8 cellular contexts compared by ENCODE assay signal in genomic region chr3:127734754-127735473, GRCh38.
DNase-seq lines count a peak whose midpoint lies in the region; ATAC-seq and TF ChIP-seq lines count a peak whose summit lies in the region.

No MANE protein-coding gene starts in this region.

- intact Hi-C loops in MCF 10A (cut with micrococcal nuclease) = no loop called here

- TF ChIP-seq CTCF in MCF 10A (IDR thresholded peaks at IDR 0.05; ENCODE audit: unreplicated experiment) = no peak

- no peaks in the 10 kb centered on the region for H3K9me3 ChIP-seq in MG63

- H3K27me3 ChIP-seq in MG63 = no peaks in the 10 kb centered on the region

- ATAC-seq in activated naive CD4-positive, alpha-beta T cell treated with anti-CD3 and anti-CD28 coated beads, Interleukin-2, amount 50 U/mL, for 72 hours = no peak
- ATAC-seq in GM21723 (IDR thresholded peaks at IDR 0.05; ENCODE audit: unreplicated experiment) (no peak), GM19467 (IDR thresholded peaks at IDR 0.05; ENCODE audit: unreplicated experiment) (no peak)

- H3K4me1 Mint-ChIP-seq in MCF 10A (ENCODE audit: insufficient read depth, unreplicated experiment) = peaks cover 19% of the 10 kb centered on the region

- no peaks in the 10 kb centered on the region for H3K36me3 Mint-ChIP-seq in MCF 10A (ENCODE audit: insufficient read depth, unreplicated experiment)
- no peaks in the 10 kb centered on the region for H3K36me3 Mint-ChIP-seq in activated naive CD4-positive, alpha-beta T cell treated with anti-CD3 and anti-CD28 coated beads, Interleukin-2, amount 50 U/mL, for 72 hours

- H3K4me3 Mint-ChIP-seq in MCF 10A (ENCODE audit: unreplicated experiment) = no peak overlapping the region

- CTCF ChIA-PET in MCF 10A (lab: Yijun Ruan, JAX) = interaction anchor here (1.0 kb wide), 2 partner anchors 12 to 39 kb away, joined by 3 to 4 read pairs; no protein-coding TSS in a partner anchor

- H3K4me3 ChIP-seq in MG63 = no peak overlapping the region

- no TSS peak for BruUV-seq in MCF 10A (replicated peaks; lab: Mats Ljungman, UMichigan)

- 0 out of 2 replicates have a peak, but pooled peaks cover 3% of the 10 kb centered on the region for H3K36me3 ChIP-seq in MG63

- POLR2A ChIA-PET in MCF 10A (lab: Yijun Ruan, JAX) = interaction anchor here (0.7 to 1.4 kb wide), 2 partner anchors 8 to 35 kb away, joined by 3 to 6 read pairs; no protein-coding TSS in a partner anchor

- DNase-seq in AG08395 (ENCODE audit: low spot score) = peak; percentile 94
- DNase-seq in MG63 = peak; percentile 96
- peak; percentile 68 for DNase-seq in MCF 10A (ENCODE audit: unreplicated experiment)
- peak; percentile 31 to 83 for DNase-seq in lung microvascular endothelial cell (ENCODE audit: low read depth in 2 of 2)
- no peak for DNase-seq in activated naive CD4-positive, alpha-beta T cell treated with anti-CD3 and anti-CD28 coated beads, Interleukin-2, amount 50 U/mL, for 72 hours (ENCODE audit: low spot score in 2 of 2)
- no peak for DNase-seq in NCI-H748 (lab: John Stamatoyannopoulos, UW; ENCODE audit: unreplicated experiment)

- H3K27ac Mint-ChIP-seq in MCF 10A (ENCODE audit: low read depth, unreplicated experiment) = peak overlapping the region; percentile 57
- no peak overlapping the region for H3K27ac Mint-ChIP-seq in activated naive CD4-positive, alpha-beta T cell treated with anti-CD3 and anti-CD28 coated beads, Interleukin-2, amount 50 U/mL, for 72 hours

- H3K27me3 Mint-ChIP-seq in MCF 10A (ENCODE audit: insufficient read depth, unreplicated experiment) = no peaks in the 10 kb centered on the region

- no peaks in the 10 kb centered on the region for H3K9me3 Mint-ChIP-seq in MCF 10A (ENCODE audit: unreplicated experiment)
- no peaks in the 10 kb centered on the region for H3K9me3 Mint-ChIP-seq in activated naive CD4-positive, alpha-beta T cell treated with anti-CD3 and anti-CD28 coated beads, Interleukin-2, amount 50 U/mL, for 72 hours

Comparison
In these comparisons a context has a peak if more than half of its experiments do, and no peak if none do; other contexts are left out.
1. DNase-seq: peak in AG08395 (single experiment), MG63 (single experiment), MCF 10A (single experiment) and lung microvascular endothelial cell (2 of 2); none in activated naive CD4-positive, alpha-beta T cell treated with anti-CD3 and anti-CD28 coated beads, Interleukin-2, amount 50 U/mL, for 72 hours (0 of 2) and NCI-H748 (single experiment).